8 cellular contexts compared by ENCODE assay signal in the genomic region with DNA sequence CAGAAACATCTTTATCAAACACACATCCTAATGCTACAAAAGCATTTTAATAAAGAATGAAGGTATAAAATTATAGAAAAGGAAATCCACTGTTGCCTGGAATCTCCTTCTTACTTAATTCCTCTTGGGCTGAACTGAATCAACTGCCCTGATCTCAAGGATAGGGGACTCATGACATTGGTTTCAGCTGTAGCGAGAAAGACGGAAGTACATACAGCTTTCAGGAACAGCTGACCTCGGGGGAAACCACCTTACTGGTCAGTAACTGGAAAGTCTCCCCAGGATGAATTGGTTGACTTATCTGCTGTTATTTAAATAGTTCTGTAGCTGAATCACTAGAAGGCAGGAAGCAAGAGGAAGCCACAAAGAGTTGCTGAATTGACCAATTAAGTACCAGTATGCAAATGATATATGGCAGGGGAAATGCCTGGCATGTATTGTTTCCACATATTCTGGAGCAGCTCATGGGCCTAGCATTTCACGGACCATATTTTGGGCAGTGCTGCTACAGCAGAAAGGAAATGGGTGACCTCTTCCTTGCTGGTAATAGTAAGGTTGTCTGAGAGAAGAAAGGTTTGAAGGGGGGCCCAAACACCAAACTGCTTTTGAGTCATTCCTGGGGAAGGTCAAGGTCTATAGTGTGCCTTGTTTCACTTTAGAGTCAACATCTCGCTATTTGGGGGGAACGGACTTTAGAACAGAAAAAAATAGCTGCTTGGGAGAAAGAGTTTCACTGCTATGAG. TPM values are rescaled to one million over a fixed set of nuclear protein-coding genes. Genes with fewer than 3 reads are reported as not detected.
DNase-seq lines count a peak whose midpoint lies in the region; ATAC-seq and TF ChIP-seq lines count a peak whose summit lies in the region.

No MANE protein-coding gene starts in this region.

- no peaks in the 10 kb centered on the region for H3K9me2 ChIP-seq in OCI-LY7 (ENCODE audit: insufficient read depth, low read length)

- H3K27me3 ChIP-seq in right lobe of liver (no peaks in the 10 kb centered on the region), H7 (ENCODE audit: control insufficient read depth, insufficient read depth, low read length) (no peaks in the 10 kb centered on the region)

- H3K4me3 ChIP-seq in OCI-LY7 (ENCODE audit: low read depth, low read length, poor library complexity, severe bottlenecking) (no peak overlapping the region), right lobe of liver (no peak overlapping the region), H7 (ENCODE audit: insufficient read depth, low read depth, low read length) (no peak overlapping the region)

- no TSS peak for BruUV-seq in OCI-LY7 (replicated peaks; lab: Mats Ljungman, UMichigan)

- H3K27ac ChIP-seq in OCI-LY7 (ENCODE audit: low read depth, low read length, poor library complexity, severe bottlenecking) (no peak overlapping the region), right lobe of liver (no peak overlapping the region)

- H3K4me2 ChIP-seq in OCI-LY7 (ENCODE audit: low read length), result peak overlapping the region; percentile 2; the same call in 1 of the 2 replicates

- intact Hi-C loops in OCI-LY7 (cut with micrococcal nuclease; ENCODE audit: unreplicated experiment), result no loop called here
- intact Hi-C loops in right lobe of liver (cut with DNase I), result no loop called here

- H4K20me1 ChIP-seq in OCI-LY7 (ENCODE audit: insufficient read depth, low read length), result no peaks in the 10 kb centered on the region

- ATAC-seq in GM18520 (IDR thresholded peaks at IDR 0.05; ENCODE audit: unreplicated experiment), result peak; percentile 98
- peak; percentile 93 for ATAC-seq in HG02970 (IDR thresholded peaks at IDR 0.05; ENCODE audit: low FRiP score, unreplicated experiment)
- ATAC-seq in right lobe of liver, result peak; percentile 49 to 80 (median 67)

- TF ChIP-seq POLR2A in right lobe of liver (IDR thresholded peaks at IDR 0.05), result no peak

- POLR2A ChIA-PET in OCI-LY7 (lab: Charles Lee), result interaction anchor here (0.6 to 1.5 kb wide), 6 partner anchors 10 to 1268 kb away, joined by 3 to 8 read pairs (median 5); no protein-coding TSS in a partner anchor

- H3K36me3 ChIP-seq in OCI-LY7 (ENCODE audit: insufficient read depth, low read length) (peaks cover 40% of the 10 kb centered on the region), right lobe of liver (peaks cover 0 to 20% (median 3%) of the 10 kb centered on the region in 4 donors), H7 (replicated peaks; ENCODE audit: control insufficient read depth, insufficient read depth, low read length) (no peaks in the 10 kb centered on the region; the same call in 1 of the 2 replicates)

- no peak overlapping the region for H2AFZ ChIP-seq in OCI-LY7 (ENCODE audit: low read length)

- TF ChIP-seq CTCF in AG09319 (IDR thresholded peaks at IDR 0.05; ENCODE audit: low read depth, low read length), result no peak
- TF ChIP-seq CTCF in OCI-LY7 (conservative IDR thresholded peaks at IDR 0.05; ENCODE audit: low read length), result no peak
- no peak for TF ChIP-seq CTCF in right lobe of liver (IDR thresholded peaks at IDR 0.05)

- peaks cover 8% of the 10 kb centered on the region for H3K4me1 ChIP-seq in OCI-LY7 (ENCODE audit: insufficient read depth, low read length, poor library complexity, severe bottlenecking)
- no peaks in the 10 kb centered on the region for H3K4me1 ChIP-seq in right lobe of liver

- DNase-seq in AG09319 (ENCODE audit: extremely low read depth, low read depth), result peak; percentile 98
- peak; percentile 55 for DNase-seq in OCI-LY7 (ENCODE audit: low spot score)
- DNase-seq in astrocyte of the hippocampus (ENCODE audit: low read depth, low spot score), result peak; percentile 96
- DNase-seq in right lobe of liver, result no peak
- DNase-seq in occipital lobe (lab: John Stamatoyannopoulos, UW), result no peak
- DNase-seq in H7, result no peak

- WGBS in right lobe of liver (ENCODE audit: insufficient coverage, low coverage, low lambda C conversion rate, missing lambda C conversion rate), result 48% methylated on average over 3 of the region's 6 CpGs

- CTCF ChIA-PET in OCI-LY7 (lab: Charles Lee; ENCODE audit: unreplicated experiment), result no interaction called here

- H3K79me2 ChIP-seq in OCI-LY7 (ENCODE audit: insufficient read depth, low read depth, low read length), result no peaks in the 10 kb centered on the region

- H3K9me3 ChIP-seq in OCI-LY7 (ENCODE audit: low read length) (no peaks in the 10 kb centered on the region), right lobe of liver (no peaks in the 10 kb centered on the region)

RNA-seq across cellular contexts. Expression of a gene that starts 43.7 kb away (rescaled TPM):
- total RNA-seq in OCI-LY7 (2014; rRNA removed; shearing (Covaris generic)), result not detected in 2 replicates
- total RNA-seq in OCI-LY7 (2022), result not detected in 2 replicates
- total RNA-seq in right lobe of liver, result 10 to 100 TPM; 14.8 to 20.9 (median 17.9) TPM
- 6.1 TPM for total RNA-seq in occipital lobe
- 7.8 and 12.2 TPM in 2 replicates for total RNA-seq in H7 (2014; rRNA removed; shearing (Covaris generic))

Comparison
In these comparisons a context has a peak if more than half of its experiments do, and no peak if none do; other contexts are left out.
1. DNase-seq: peak in AG09319 (single experiment), OCI-LY7 (single experiment) and astrocyte of the hippocampus (single experiment); none in right lobe of liver (0 of 3), occipital lobe (single experiment) and H7 (single experiment).
2. Peak in every context shown above with its lines, with median percentiles within 50 percentile points of each other: ATAC-seq.